Comparison of ENCODE assay signal across 1 cellular context in the genomic region with DNA sequence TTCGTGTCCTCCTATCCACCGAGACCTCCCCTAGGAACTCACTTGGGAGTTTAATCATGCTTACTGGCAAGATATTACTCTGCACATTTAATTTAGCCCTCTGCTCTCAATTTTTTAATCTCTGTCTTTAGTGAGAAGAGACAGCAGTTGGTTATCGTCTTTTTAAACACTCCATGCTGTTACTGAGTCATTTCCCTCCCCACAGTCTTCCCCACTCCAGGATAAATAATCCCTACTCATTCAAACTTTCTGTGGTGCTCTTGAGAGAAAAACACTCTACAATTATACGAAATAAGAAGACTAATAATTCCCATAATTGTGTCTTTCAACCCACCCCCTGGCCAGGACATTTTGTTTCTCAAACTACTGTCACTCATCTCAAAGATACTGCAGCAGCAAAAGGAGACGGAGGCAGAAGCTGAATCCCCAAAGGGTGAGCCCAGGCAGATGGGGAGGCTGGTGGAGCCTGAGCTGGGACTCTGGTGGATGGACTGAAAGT.
TF ChIP-seq lines count a peak whose summit lies in the region.

No MANE protein-coding gene starts in this region.

TF ChIP-seq in K562, 482 proteins besides CTCF, POLR2A, EP300 and RAD21 (continued from another document and continues in another):
- TF ChIP-seq SMARCE1 (IDR thresholded peaks at IDR 0.05) (peak; percentile 82), TCF3 (CRISPR knock-in tag; IDR thresholded peaks at IDR 0.05) (no peak), TAL1 (IDR thresholded peaks at IDR 0.05) (peak; percentile 27; the same call in 1 of the 2 replicates), SMARCC2 (IDR thresholded peaks at IDR 0.05; ENCODE audit: low read depth) (peak; percentile 72; the same call in 1 of the 2 replicates), CSDE1 (IDR thresholded peaks at IDR 0.05) (peak in 1 of 2 experiments; percentile 55; a peak in 1 of 4 replicates), GATA2 (CRISPR knock-in tag; IDR thresholded peaks at IDR 0.05) (peak; percentile 13; the same call in 1 of the 2 replicates), GATAD2B (IDR thresholded peaks at IDR 0.05; ENCODE audit: borderline replicate concordance) (peak; percentile 81; the same call in 1 of the 2 replicates), GABPB1 (CRISPR knock-in tag; IDR thresholded peaks at IDR 0.05) (no peak), MTF1 (CRISPR knock-in tag; IDR thresholded peaks at IDR 0.05; ENCODE audit: borderline replicate concordance) (no peak), ZNF445 (CRISPR knock-in tag; IDR thresholded peaks at IDR 0.05; ENCODE audit: low read depth) (no peak), MTA3 (IDR thresholded peaks at IDR 0.05; ENCODE audit: borderline replicate concordance) (no peak), ARID1B (IDR thresholded peaks at IDR 0.05) (peak; percentile 82), SMARCA4 (IDR thresholded peaks at IDR 0.05) (peak; percentile 80), ILF3 (IDR thresholded peaks at IDR 0.05; ENCODE audit: borderline replicate concordance) (no peak), ZNF311 (CRISPR knock-in tag; IDR thresholded peaks at IDR 0.05) (0 out of 2 replicates have a peak, but pooled peaks have one; percentile 44), TCF7 (IDR thresholded peaks at IDR 0.05; ENCODE audit: borderline replicate concordance) (no peak), ZNF551 (CRISPR knock-in tag; IDR thresholded peaks at IDR 0.05) (no peak), MTA2 (IDR thresholded peaks at IDR 0.05; ENCODE audit: low read depth) (0 out of 2 replicates have a peak, but pooled peaks have one; percentile 5), FOSL1 (tag; conservative IDR thresholded peaks at IDR 0.05) (peak; percentile 95), EP400 (IDR thresholded peaks at IDR 0.05) (0 out of 2 replicates have a peak, but pooled peaks have one; percentile 43), GATAD2A (IDR thresholded peaks at IDR 0.05) (0 out of 2 replicates have a peak, but pooled peaks have one; percentile 27), ZBTB7A (IDR thresholded peaks at IDR 0.05; ENCODE audit: borderline replicate concordance, control insufficient read depth, low read depth, low read length) (no peak), JUND (IDR thresholded peaks at IDR 0.05; ENCODE audit: borderline replicate concordance, low read depth, low read length) (peak; percentile 89), JUND (tag; IDR thresholded peaks at IDR 0.05; ENCODE audit: borderline replicate concordance, low read depth, low read length) (peak; percentile 80; the same call in 2 of the 3 replicates), SP2 (IDR thresholded peaks at IDR 0.05; ENCODE audit: extremely low read depth, low read depth, low read length, poor library complexity, severe bottlenecking) (no peak), NBN (IDR thresholded peaks at IDR 0.05; ENCODE audit: low read depth) (0 out of 2 replicates have a peak, but pooled peaks have one; percentile 38), FOXP1 (CRISPR knock-in tag; IDR thresholded peaks at IDR 0.05) (no peak), ZNF140 (CRISPR knock-in tag; IDR thresholded peaks at IDR 0.05) (no peak), LEF1 (IDR thresholded peaks at IDR 0.05) (peak; percentile 48; the same call in 1 of the 2 replicates)
- TF ChIP-seq, protein P1, sequence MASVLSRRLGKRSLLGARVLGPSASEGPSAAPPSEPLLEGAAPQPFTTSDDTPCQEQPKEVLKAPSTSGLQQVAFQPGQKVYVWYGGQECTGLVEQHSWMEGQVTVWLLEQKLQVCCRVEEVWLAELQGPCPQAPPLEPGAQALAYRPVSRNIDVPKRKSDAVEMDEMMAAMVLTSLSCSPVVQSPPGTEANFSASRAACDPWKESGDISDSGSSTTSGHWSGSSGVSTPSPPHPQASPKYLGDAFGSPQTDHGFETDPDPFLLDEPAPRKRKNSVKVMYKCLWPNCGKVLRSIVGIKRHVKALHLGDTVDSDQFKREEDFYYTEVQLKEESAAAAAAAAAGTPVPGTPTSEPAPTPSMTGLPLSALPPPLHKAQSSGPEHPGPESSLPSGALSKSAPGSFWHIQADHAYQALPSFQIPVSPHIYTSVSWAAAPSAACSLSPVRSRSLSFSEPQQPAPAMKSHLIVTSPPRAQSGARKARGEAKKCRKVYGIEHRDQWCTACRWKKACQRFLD (CRISPR knock-in tag; IDR thresholded peaks at IDR 0.05) = no peak
- TF ChIP-seq, protein P2, sequence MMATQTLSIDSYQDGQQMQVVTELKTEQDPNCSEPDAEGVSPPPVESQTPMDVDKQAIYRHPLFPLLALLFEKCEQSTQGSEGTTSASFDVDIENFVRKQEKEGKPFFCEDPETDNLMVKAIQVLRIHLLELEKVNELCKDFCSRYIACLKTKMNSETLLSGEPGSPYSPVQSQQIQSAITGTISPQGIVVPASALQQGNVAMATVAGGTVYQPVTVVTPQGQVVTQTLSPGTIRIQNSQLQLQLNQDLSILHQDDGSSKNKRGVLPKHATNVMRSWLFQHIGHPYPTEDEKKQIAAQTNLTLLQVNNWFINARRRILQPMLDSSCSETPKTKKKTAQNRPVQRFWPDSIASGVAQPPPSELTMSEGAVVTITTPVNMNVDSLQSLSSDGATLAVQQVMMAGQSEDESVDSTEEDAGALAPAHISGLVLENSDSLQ (IDR thresholded peaks at IDR 0.05) = peak; percentile 74; the same call in 1 of the 2 replicates
- TF ChIP-seq, protein P3, sequence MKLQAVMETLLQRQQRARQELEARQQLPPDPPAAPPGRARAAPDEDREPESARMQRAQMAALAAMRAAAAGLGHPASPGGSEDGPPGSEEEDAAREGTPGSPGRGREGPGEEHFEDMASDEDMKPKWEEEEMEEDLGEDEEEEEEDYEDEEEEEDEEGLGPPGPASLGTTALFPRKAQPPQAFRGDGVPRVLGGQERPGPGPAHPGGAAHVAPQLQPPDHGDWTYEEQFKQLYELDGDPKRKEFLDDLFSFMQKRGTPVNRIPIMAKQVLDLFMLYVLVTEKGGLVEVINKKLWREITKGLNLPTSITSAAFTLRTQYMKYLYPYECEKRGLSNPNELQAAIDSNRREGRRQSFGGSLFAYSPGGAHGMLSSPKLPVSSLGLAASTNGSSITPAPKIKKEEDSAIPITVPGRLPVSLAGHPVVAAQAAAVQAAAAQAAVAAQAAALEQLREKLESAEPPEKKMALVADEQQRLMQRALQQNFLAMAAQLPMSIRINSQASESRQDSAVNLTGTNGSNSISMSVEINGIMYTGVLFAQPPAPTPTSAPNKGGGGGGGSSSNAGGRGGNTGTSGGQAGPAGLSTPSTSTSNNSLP (IDR thresholded peaks at IDR 0.05; ENCODE audit: borderline replicate concordance, low read depth, low read length) = peak; percentile 78
- TF ChIP-seq, protein P4, sequence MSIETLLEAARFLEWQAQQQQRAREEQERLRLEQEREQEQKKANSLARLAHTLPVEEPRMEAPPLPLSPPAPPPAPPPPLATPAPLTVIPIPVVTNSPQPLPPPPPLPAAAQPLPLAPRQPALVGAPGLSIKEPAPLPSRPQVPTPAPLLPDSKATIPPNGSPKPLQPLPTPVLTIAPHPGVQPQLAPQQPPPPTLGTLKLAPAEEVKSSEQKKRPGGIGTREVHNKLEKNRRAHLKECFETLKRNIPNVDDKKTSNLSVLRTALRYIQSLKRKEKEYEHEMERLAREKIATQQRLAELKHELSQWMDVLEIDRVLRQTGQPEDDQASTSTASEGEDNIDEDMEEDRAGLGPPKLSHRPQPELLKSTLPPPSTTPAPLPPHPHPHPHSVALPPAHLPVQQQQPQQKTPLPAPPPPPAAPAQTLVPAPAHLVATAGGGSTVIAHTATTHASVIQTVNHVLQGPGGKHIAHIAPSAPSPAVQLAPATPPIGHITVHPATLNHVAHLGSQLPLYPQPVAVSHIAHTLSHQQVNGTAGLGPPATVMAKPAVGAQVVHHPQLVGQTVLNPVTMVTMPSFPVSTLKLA (conservative IDR thresholded peaks at IDR 0.05) = peak in 1 of 2 experiments; percentile 40; a peak in 1 of 4 replicates
- TF ChIP-seq, protein P5, sequence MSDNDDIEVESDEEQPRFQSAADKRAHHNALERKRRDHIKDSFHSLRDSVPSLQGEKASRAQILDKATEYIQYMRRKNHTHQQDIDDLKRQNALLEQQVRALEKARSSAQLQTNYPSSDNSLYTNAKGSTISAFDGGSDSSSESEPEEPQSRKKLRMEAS (CRISPR knock-in tag; IDR thresholded peaks at IDR 0.05) = no peak
- TF ChIP-seq, protein P6, sequence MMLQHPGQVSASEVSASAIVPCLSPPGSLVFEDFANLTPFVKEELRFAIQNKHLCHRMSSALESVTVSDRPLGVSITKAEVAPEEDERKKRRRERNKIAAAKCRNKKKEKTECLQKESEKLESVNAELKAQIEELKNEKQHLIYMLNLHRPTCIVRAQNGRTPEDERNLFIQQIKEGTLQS (IDR thresholded peaks at IDR 0.05) = peak; percentile 62; the same call in 1 of the 2 replicates
- TF ChIP-seq, protein P6 (CRISPR knock-in tag; conservative IDR thresholded peaks at IDR 0.05) = no peak
- TF ChIP-seq, protein P7, sequence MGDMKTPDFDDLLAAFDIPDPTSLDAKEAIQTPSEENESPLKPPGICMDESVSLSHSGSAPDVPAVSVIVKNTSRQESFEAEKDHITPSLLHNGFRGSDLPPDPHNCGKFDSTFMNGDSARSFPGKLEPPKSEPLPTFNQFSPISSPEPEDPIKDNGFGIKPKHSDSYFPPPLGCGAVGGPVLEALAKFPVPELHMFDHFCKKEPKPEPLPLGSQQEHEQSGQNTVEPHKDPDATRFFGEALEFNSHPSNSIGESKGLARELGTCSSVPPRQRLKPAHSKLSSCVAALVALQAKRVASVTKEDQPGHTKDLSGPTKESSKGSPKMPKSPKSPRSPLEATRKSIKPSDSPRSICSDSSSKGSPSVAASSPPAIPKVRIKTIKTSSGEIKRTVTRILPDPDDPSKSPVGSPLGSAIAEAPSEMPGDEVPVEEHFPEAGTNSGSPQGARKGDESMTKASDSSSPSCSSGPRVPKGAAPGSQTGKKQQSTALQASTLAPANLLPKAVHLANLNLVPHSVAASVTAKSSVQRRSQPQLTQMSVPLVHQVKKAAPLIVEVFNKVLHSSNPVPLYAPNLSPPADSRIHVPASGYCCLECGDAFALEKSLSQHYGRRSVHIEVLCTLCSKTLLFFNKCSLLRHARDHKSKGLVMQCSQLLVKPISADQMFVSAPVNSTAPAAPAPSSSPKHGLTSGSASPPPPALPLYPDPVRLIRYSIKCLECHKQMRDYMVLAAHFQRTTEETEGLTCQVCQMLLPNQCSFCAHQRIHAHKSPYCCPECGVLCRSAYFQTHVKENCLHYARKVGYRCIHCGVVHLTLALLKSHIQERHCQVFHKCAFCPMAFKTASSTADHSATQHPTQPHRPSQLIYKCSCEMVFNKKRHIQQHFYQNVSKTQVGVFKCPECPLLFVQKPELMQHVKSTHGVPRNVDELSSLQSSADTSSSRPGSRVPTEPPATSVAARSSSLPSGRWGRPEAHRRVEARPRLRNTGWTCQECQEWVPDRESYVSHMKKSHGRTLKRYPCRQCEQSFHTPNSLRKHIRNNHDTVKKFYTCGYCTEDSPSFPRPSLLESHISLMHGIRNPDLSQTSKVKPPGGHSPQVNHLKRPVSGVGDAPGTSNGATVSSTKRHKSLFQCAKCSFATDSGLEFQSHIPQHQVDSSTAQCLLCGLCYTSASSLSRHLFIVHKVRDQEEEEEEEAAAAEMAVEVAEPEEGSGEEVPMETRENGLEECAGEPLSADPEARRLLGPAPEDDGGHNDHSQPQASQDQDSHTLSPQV (IDR thresholded peaks at IDR 0.05) = peak; percentile 79; the same call in 1 of the 2 replicates
- TF ChIP-seq, protein P8, sequence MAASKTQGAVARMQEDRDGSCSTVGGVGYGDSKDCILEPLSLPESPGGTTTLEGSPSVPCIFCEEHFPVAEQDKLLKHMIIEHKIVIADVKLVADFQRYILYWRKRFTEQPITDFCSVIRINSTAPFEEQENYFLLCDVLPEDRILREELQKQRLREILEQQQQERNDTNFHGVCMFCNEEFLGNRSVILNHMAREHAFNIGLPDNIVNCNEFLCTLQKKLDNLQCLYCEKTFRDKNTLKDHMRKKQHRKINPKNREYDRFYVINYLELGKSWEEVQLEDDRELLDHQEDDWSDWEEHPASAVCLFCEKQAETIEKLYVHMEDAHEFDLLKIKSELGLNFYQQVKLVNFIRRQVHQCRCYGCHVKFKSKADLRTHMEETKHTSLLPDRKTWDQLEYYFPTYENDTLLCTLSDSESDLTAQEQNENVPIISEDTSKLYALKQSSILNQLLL (CRISPR knock-in tag; IDR thresholded peaks at IDR 0.05; ENCODE audit: borderline replicate concordance) = no peak
- TF ChIP-seq, protein P9, sequence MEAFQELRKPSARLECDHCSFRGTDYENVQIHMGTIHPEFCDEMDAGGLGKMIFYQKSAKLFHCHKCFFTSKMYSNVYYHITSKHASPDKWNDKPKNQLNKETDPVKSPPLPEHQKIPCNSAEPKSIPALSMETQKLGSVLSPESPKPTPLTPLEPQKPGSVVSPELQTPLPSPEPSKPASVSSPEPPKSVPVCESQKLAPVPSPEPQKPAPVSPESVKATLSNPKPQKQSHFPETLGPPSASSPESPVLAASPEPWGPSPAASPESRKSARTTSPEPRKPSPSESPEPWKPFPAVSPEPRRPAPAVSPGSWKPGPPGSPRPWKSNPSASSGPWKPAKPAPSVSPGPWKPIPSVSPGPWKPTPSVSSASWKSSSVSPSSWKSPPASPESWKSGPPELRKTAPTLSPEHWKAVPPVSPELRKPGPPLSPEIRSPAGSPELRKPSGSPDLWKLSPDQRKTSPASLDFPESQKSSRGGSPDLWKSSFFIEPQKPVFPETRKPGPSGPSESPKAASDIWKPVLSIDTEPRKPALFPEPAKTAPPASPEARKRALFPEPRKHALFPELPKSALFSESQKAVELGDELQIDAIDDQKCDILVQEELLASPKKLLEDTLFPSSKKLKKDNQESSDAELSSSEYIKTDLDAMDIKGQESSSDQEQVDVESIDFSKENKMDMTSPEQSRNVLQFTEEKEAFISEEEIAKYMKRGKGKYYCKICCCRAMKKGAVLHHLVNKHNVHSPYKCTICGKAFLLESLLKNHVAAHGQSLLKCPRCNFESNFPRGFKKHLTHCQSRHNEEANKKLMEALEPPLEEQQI (IDR thresholded peaks at IDR 0.05) = peak; percentile 68
- TF ChIP-seq, protein P10, sequence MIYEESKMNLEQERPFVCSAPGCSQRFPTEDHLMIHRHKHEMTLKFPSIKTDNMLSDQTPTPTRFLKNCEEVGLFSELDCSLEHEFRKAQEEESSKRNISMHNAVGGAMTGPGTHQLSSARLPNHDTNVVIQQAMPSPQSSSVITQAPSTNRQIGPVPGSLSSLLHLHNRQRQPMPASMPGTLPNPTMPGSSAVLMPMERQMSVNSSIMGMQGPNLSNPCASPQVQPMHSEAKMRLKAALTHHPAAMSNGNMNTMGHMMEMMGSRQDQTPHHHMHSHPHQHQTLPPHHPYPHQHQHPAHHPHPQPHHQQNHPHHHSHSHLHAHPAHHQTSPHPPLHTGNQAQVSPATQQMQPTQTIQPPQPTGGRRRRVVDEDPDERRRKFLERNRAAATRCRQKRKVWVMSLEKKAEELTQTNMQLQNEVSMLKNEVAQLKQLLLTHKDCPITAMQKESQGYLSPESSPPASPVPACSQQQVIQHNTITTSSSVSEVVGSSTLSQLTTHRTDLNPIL (CRISPR knock-in tag; IDR thresholded peaks at IDR 0.05) = 0 out of 2 replicates have a peak, but pooled peaks have one; percentile 27
